17 cellular contexts compared by ENCODE assay signal in genomic region chr1:204380293-204380831, GRCh38.
"Had no signal": no experiment of that assay in that cellular context is flagged by ENCODE, and none has a peak within 500 bp of the region (broad histone marks: within the 10 kb centered on the region; RNA-seq: fewer than 3 reads in every experiment).

No MANE protein-coding gene starts in this region.

- H3K27ac Mint-ChIP-seq: activated CD4-positive, alpha-beta T cell treated with anti-CD3 and anti-CD28 coated beads for 36 hours; activated naive CD4-positive, alpha-beta T cell treated with anti-CD3 and anti-CD28 coated beads, Interleukin-2, amount 50 U/mL, for 24 hours; naive B cell; progenitor cell of endocrine pancreas; stimulated activated naive CD8-positive, alpha-beta T cell treated with anti-CD3 and anti-CD28 coated beads, Interleukin-15, Interleukin-2, amounts not matched to agents 100 ng/mL and 50 ng/mL, for 24 hours; WTC11 had no signal

- H3K9me3 Mint-ChIP-seq: activated naive CD4-positive, alpha-beta T cell treated with anti-CD3 and anti-CD28 coated beads, Interleukin-2, amount 50 U/mL, for 24 hours; naive B cell; neural crest cell; stimulated activated naive CD8-positive, alpha-beta T cell treated with anti-CD3 and anti-CD28 coated beads, Interleukin-15, Interleukin-2, amounts not matched to agents 100 ng/mL and 50 ng/mL, for 24 hours; WTC11 had no signal

- H3K27me3 Mint-ChIP-seq: activated naive CD4-positive, alpha-beta T cell treated with anti-CD3 and anti-CD28 coated beads, Interleukin-2, amount 50 U/mL, for 24 hours had no signal

- H3K36me3 Mint-ChIP-seq: activated naive CD4-positive, alpha-beta T cell treated with anti-CD3 and anti-CD28 coated beads, Interleukin-2, amount 50 U/mL, for 24 hours; naive B cell; WTC11 had no signal

- H3K27me3 ChIP-seq: ascending aorta, right atrium auricular region had no signal

- H3K4me3 ChIP-seq: ascending aorta, mucosa of descending colon, right atrium auricular region, upper lobe of left lung had no signal

- H3K4me3 Mint-ChIP-seq: activated CD4-positive, alpha-beta T cell treated with anti-CD3 and anti-CD28 coated beads for 36 hours; activated naive CD4-positive, alpha-beta T cell treated with anti-CD3 and anti-CD28 coated beads, Interleukin-2, amount 50 U/mL, for 24 hours; neural crest cell; stimulated activated naive CD8-positive, alpha-beta T cell treated with anti-CD3 and anti-CD28 coated beads, Interleukin-15, Interleukin-2, amounts not matched to agents 100 ng/mL and 50 ng/mL, for 24 hours; WTC11 had no signal

- DNase-seq: activated CD4-positive, alpha-beta T cell treated with anti-CD3 and anti-CD28 coated beads for 36 hours; activated CD4-positive, alpha-beta T cell treated with anti-CD3 and anti-CD28 coated beads, Interleukin-2, amount 50 U/mL, for 48 hours; activated gamma-delta T cell; cerebellar nuclear complex; cortex of kidney; effector CD4-positive, alpha-beta T cell; hippocampal formation; mucosa of descending colon; naive B cell; upper lobe of left lung had no signal

- H3K36me3 ChIP-seq: ascending aorta, right atrium auricular region, upper lobe of left lung had no signal

- H3K27ac ChIP-seq: ascending aorta, right atrium auricular region, upper lobe of left lung had no signal

- ATAC-seq: activated CD4-positive, alpha-beta T cell treated with anti-CD3 and anti-CD28 coated beads for 36 hours; mucosa of descending colon; WTC11 had no signal

- H3K9me3 ChIP-seq: ascending aorta, mucosa of descending colon, right atrium auricular region, upper lobe of left lung had no signal
